ENCODE assay signal across 23 cellular contexts in genomic region chr3:13042932-13043275, GRCh38. TPM values are rescaled to one million over a fixed set of nuclear protein-coding genes. Genes with fewer than 3 reads are reported as not detected.
A peak's percentile ranks its signal among the peaks of the same experiment; 100 is the strongest.
DNase-seq lines count a peak whose midpoint lies in the region; ATAC-seq and TF ChIP-seq lines count a peak whose summit lies in the region.
"Had no signal": no experiment of that assay in that cellular context is flagged by ENCODE, and none has a peak within 500 bp of the region (broad histone marks: within the 10 kb centered on the region; RNA-seq: fewer than 3 reads in every experiment).

No MANE protein-coding gene starts in this region.

- H3K4me3 ChIP-seq in Peyer's patch, result no peak overlapping the region
- no peak overlapping the region for H3K4me3 ChIP-seq in psoas muscle
- H3K4me3 ChIP-seq: esophagus muscularis mucosa, GM23248, mucosa of descending colon, prostate gland had no signal

- intact Hi-C loops in psoas muscle (cut with DNase I), result no loop called here

- no peaks in the 10 kb centered on the region for H3K9me3 ChIP-seq in Peyer's patch
- no peaks in the 10 kb centered on the region for H3K9me3 ChIP-seq in psoas muscle
- H3K9me3 ChIP-seq: esophagus muscularis mucosa, mucosa of descending colon, prostate gland had no signal

- H3K27ac ChIP-seq in Peyer's patch (no peak overlapping the region), psoas muscle (no peak overlapping the region)
- H3K27ac ChIP-seq: esophagus muscularis mucosa, GM23248, prostate gland, RWPE1 had no signal

- WGBS in psoas muscle, 3 donors, result 92 to 97% (median 95%) methylated on average over 13 to 15 of the region's 15 CpGs

- no peak for TF ChIP-seq POLR2A in Peyer's patch (IDR thresholded peaks at IDR 0.05)

- H3K36me3 ChIP-seq in Peyer's patch (no peaks in the 10 kb centered on the region), psoas muscle (ENCODE audit: insufficient read depth in 1 of 2, low read depth in 1 of 2) (no peaks in the 10 kb centered on the region)
- H3K36me3 ChIP-seq: esophagus muscularis mucosa, prostate gland had no signal

- DNase-seq in NCI-H748 (lab: John Stamatoyannopoulos, UW; ENCODE audit: unreplicated experiment) (peak; percentile 9), NCI-H748 treated with DMSO at 0.1 percent for 48 hours (lab: John Stamatoyannopoulos, UW) (no peak), islet precursor cell (peak; percentile 71), retina (peak; percentile 87), Peyer's patch (no peak), NCI-H1436 (lab: John Stamatoyannopoulos, UW) (no peak), psoas muscle (no peak)
- DNase-seq: DMS53; effector memory CD4-positive, alpha-beta T cell; foreskin melanocyte; GM23248; immature natural killer cell; KG1; mucosa of descending colon; NCI-H1694; NCI-H2171 treated with DMSO at 0.1 percent for 48 hours; NCI-H526 treated with DMSO at 0.1 percent for 48 hours; T-helper 9 cell had no signal

- peaks cover 0 to 11% (median 4%) of the 10 kb centered on the region in 4 donors for H3K4me1 ChIP-seq in Peyer's patch
- H3K4me1 ChIP-seq in psoas muscle, result no peaks in the 10 kb centered on the region
- H3K4me1 ChIP-seq: prostate gland had no signal

- no peak for TF ChIP-seq CTCF in Peyer's patch (IDR thresholded peaks at IDR 0.05)
- TF ChIP-seq CTCF in psoas muscle (IDR thresholded peaks at IDR 0.05), result no peak

- H3K27me3 ChIP-seq in Peyer's patch, result no peaks in the 10 kb centered on the region
- H3K27me3 ChIP-seq in psoas muscle (ENCODE audit: insufficient read depth in 3 of 3, low read length in 2 of 3), result no peaks in the 10 kb centered on the region
- H3K27me3 ChIP-seq: esophagus muscularis mucosa had no signal

- ATAC-seq in SK-N-SH treated with all-trans-retinoic acid at 6 μM for 48 hours (peak; percentile 18; the same call in 1 of the 3 replicates), psoas muscle (no peak)
- ATAC-seq: left ventricle myocardium superior, mucosa of descending colon had no signal

TF ChIP-seq in SK-N-SH treated with all-trans-retinoic acid at 6 μM for 48 hours, 23 proteins besides CTCF, POLR2A, EP300 and RAD21:
- TF ChIP-seq OSR1 (CRISPR knock-in tag; IDR thresholded peaks at IDR 0.05), result no peak
- TF ChIP-seq POU6F1 (CRISPR knock-in tag; IDR thresholded peaks at IDR 0.05; ENCODE audit: borderline replicate concordance, low read depth), result no peak
- TF ChIP-seq PPARA (CRISPR knock-in tag; IDR thresholded peaks at IDR 0.05; ENCODE audit: borderline replicate concordance), result no peak
- no peak for TF ChIP-seq ZFP30 (CRISPR knock-in tag; IDR thresholded peaks at IDR 0.05)
- TF ChIP-seq RARB (CRISPR knock-in tag; IDR thresholded peaks at IDR 0.05), result no peak
- no peak for TF ChIP-seq TCF4 (CRISPR knock-in tag; IDR thresholded peaks at IDR 0.05; ENCODE audit: borderline replicate concordance)

RNA-seq across cellular contexts. Expression of gene IQSEC1, which starts 30.3 kb away (rescaled TPM):
- total RNA-seq in Peyer's patch, result 10 to 100 TPM; 13.7 to 59.4 (median 35.5) TPM
- total RNA-seq in psoas muscle, result 10 to 100 TPM; 28.0 to 45.4 (median 33.9) TPM
- polyA plus RNA-seq in psoas muscle, result 10 to 100 TPM in 2 of 3 donors, 1 to 10 TPM in 1; 8.6 to 22.0 (median 10.8) TPM

Comparison
In these comparisons a context has a peak if more than half of its experiments do, and no peak if none do; other contexts are left out.
1. DNase-seq: peak in NCI-H748 (single experiment), islet precursor cell (single experiment) and retina (single experiment); none in NCI-H748 treated with DMSO at 0.1 percent for 48 hours (single experiment), Peyer's patch (0 of 3), NCI-H1436 (single experiment) and psoas muscle (0 of 2).